In genomic region chr5:66979738-66980137, GRCh38 we compare ENCODE assay signal across 36 cellular contexts.
"Had no signal": no experiment of that assay in that cellular context is flagged by ENCODE, and none has a peak within 500 bp of the region (broad histone marks: within the 10 kb centered on the region; RNA-seq: fewer than 3 reads in every experiment).

No MANE protein-coding gene starts in this region.

- H3K9me3 ChIP-seq: MG63 had no signal

- DNase-seq: Karpas-422, Kasumi-1, MG63, MM.1S, MV-4-11, NCI-H1048, NCI-H1092, NCI-H1092 treated with DMSO at 0.1 percent for 48 hours, NCI-H1105, NCI-H1105 treated with DMSO at 0.1 percent for 48 hours, NCI-H1417, NCI-H1417 treated with DMSO at 0.1 percent for 48 hours, NCI-H1436, NCI-H1436 treated with DMSO at 0.1 percent for 48 hours, NCI-H146, NCI-H1694, NCI-H1694 treated with DMSO at 0.1 percent for 48 hours, NCI-H187, NCI-H187 treated with DMSO at 0.1 percent for 48 hours, NCI-H1930, NCI-H2029, NCI-H2029 treated with DMSO at 0.1 percent for 48 hours, NCI-H2081, NCI-H2081 treated with DMSO at 0.1 percent for 48 hours, NCI-H2107, NCI-H2171, NCI-H2171 treated with DMSO at 0.1 percent for 48 hours, NCI-H2227 treated with DMSO at 0.1 percent for 48 hours, NCI-H226, NCI-H345, NCI-H446, NCI-H446 treated with DMSO at 0.1 percent for 48 hours, NCI-H510A, NCI-H510A treated with DMSO at 0.1 percent for 48 hours, NCI-H524 had no signal

- H3K27ac ChIP-seq: KMS-11 had no signal

- H3K9ac ChIP-seq: KMS-11 had no signal

- H3K36me3 ChIP-seq: MG63 had no signal

- H3K4me3 ChIP-seq: MG63 had no signal

- H3K4me2 ChIP-seq: KMS-11 had no signal
